ENCODE assay signal across 1 cellular context in genomic region chr16:31330553-31330890, GRCh38.
TF ChIP-seq lines count a peak whose summit lies in the region.

No MANE protein-coding gene starts in this region.

TF ChIP-seq in WTC11, 78 proteins besides CTCF, POLR2A, EP300 and RAD21 (continued from another document):
- TF ChIP-seq ZSCAN18 (CRISPR knock-in tag; IDR thresholded peaks at IDR 0.05): no peak
- no peak for TF ChIP-seq GABPB1 (CRISPR knock-in tag; IDR thresholded peaks at IDR 0.05)
- TF ChIP-seq MXD4 (CRISPR knock-in tag; IDR thresholded peaks at IDR 0.05; ENCODE audit: borderline replicate concordance): no peak
- no peak for TF ChIP-seq SP1 (CRISPR knock-in tag; conservative IDR thresholded peaks at IDR 0.05)
- TF ChIP-seq ZNF317 (CRISPR knock-in tag; IDR thresholded peaks at IDR 0.05; ENCODE audit: borderline replicate concordance, low read depth): no peak
- TF ChIP-seq EMX1 (CRISPR knock-in tag; IDR thresholded peaks at IDR 0.05): no peak
- no peak for TF ChIP-seq AR (CRISPR knock-in tag; IDR thresholded peaks at IDR 0.05)
- no peak for TF ChIP-seq CBFB (CRISPR knock-in tag; IDR thresholded peaks at IDR 0.05; ENCODE audit: low read depth)
- TF ChIP-seq, protein P1, sequence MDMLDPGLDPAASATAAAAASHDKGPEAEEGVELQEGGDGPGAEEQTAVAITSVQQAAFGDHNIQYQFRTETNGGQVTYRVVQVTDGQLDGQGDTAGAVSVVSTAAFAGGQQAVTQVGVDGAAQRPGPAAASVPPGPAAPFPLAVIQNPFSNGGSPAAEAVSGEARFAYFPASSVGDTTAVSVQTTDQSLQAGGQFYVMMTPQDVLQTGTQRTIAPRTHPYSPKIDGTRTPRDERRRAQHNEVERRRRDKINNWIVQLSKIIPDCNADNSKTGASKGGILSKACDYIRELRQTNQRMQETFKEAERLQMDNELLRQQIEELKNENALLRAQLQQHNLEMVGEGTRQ (CRISPR knock-in tag; IDR thresholded peaks at IDR 0.05): no peak
- no peak for TF ChIP-seq JAZF1 (CRISPR knock-in tag; IDR thresholded peaks at IDR 0.05)
